ENCODE assay signal across 8 cellular contexts in genomic region chr5:69493235-69493925, GRCh38. TPM values are rescaled to one million over a fixed set of nuclear protein-coding genes. Genes with fewer than 3 reads are reported as not detected.
DNase-seq lines count a peak whose midpoint lies in the region; ATAC-seq and TF ChIP-seq lines count a peak whose summit lies in the region.

No MANE protein-coding gene starts in this region.

- no peaks in the 10 kb centered on the region for H3K9me3 ChIP-seq in spleen

- TF ChIP-seq CTCF in astrocyte of the spinal cord (IDR thresholded peaks at IDR 0.05; ENCODE audit: low read depth, low read length) = no peak
- no peak for TF ChIP-seq CTCF in spleen (IDR thresholded peaks at IDR 0.05 in 8 of 11, conservative IDR thresholded peaks at IDR 0.05 in 3 of 11)

- H3K27me3 ChIP-seq in spleen (replicated peaks in 1 of 7) = peaks cover 0 to 75% (median 32%) of the 10 kb centered on the region in 7 donors

- intact Hi-C loops in spleen (cut with DNase I; ENCODE audit: low total_unique reads) = no loop called here

- no peaks in the 10 kb centered on the region for H3K36me3 ChIP-seq in spleen

- in situ Hi-C loops in astrocyte of the spinal cord (cut with HindIII; ENCODE audit: low sequenced_read_pairs) = no loop called here

- no peak for ATAC-seq in HG02884 (IDR thresholded peaks at IDR 0.05; ENCODE audit: unreplicated experiment)

- H3K4me3 ChIP-seq in astrocyte of the spinal cord (ENCODE audit: low read depth, low read length) (peak overlapping the region; percentile 49), spleen (peak overlapping the region; percentile 45 to 85 (median 63))

- H3K27ac ChIP-seq in spleen = no peak overlapping the region

- peak; percentile 6 for DNase-seq in activated naive CD4-positive, alpha-beta T cell treated with Interleukin-2 at 50 U/mL for 16 hours
- DNase-seq in activated naive CD4-positive, alpha-beta T cell (lab: John Stamatoyannopoulos, UW) = no peak
- DNase-seq in MV-4-11 (lab: John Stamatoyannopoulos, UW) (peak; percentile 13), astrocyte of the spinal cord (ENCODE audit: low read depth, low spot score) (no peak), iPS-NIHi7 (ENCODE audit: extremely low spot score) (peak; percentile 41), spleen (peak; percentile 79), globus pallidus (ENCODE audit: low spot score) (no peak)

- 0 to 4% (median 1%) methylated on average over 11 to 64 of the region's 64 CpGs for WGBS in spleen, 5 donors

- no peak for TF ChIP-seq POLR2A in spleen (IDR thresholded peaks at IDR 0.05)

- peaks cover 14 to 33% (median 25%) of the 10 kb centered on the region in 6 donors for H3K4me1 ChIP-seq in spleen

RNA-seq across cellular contexts. Expression of gene OCLN, which starts 0.8 kb away (rescaled TPM):
- total RNA-seq in spleen = 10 to 100 TPM in 1 of 7 donors, 1 to 10 TPM in 5, under 1 TPM in 1; 0.60 to 10.6 (median 3.3) TPM
- 1 to 10 TPM; 1.8 to 3.0 (median 1.8) TPM for polyA plus RNA-seq in spleen

Comparison
In these comparisons a context has a peak if more than half of its experiments do, and no peak if none do; other contexts are left out.
1. DNase-seq: peak in activated naive CD4-positive, alpha-beta T cell treated with Interleukin-2 at 50 U/mL for 16 hours (single experiment), MV-4-11 (single experiment), iPS-NIHi7 (single experiment) and spleen (single experiment); none in activated naive CD4-positive, alpha-beta T cell (0 of 4), astrocyte of the spinal cord (single experiment) and globus pallidus (single experiment).